Comparison of ENCODE assay signal across 26 cellular contexts in genomic region chr3:10816863-10817253, GRCh38. TPM values are rescaled to one million over a fixed set of nuclear protein-coding genes. Genes with fewer than 3 reads are reported as not detected.
A peak's percentile ranks its signal among the peaks of the same experiment; 100 is the strongest.
DNase-seq lines count a peak whose midpoint lies in the region; ATAC-seq, FAIRE-seq and TF ChIP-seq lines count a peak whose summit lies in the region.
"Had no signal": no experiment of that assay in that cellular context is flagged by ENCODE, and none has a peak within 500 bp of the region (broad histone marks: within the 10 kb centered on the region; RNA-seq: fewer than 3 reads in every experiment).

No MANE protein-coding gene starts in this region.

- H3K4me1 ChIP-seq in K562 (replicated peaks in 1 of 2; ENCODE audit: control insufficient read depth in 2 of 2, insufficient read depth in 2 of 2, low read length in 2 of 2) (peaks cover 0 to 7% of the 10 kb centered on the region in 2 experiments; a peak in 1 of 5 replicates), iPS-20b (ENCODE audit: insufficient read depth, low read length) (no peaks in the 10 kb centered on the region), thoracic aorta (ENCODE audit: control insufficient read depth in 1 of 2, low read depth in 2 of 2) (peaks cover 0 to 6% of the 10 kb centered on the region in 2 donors)

- TF ChIP-seq EP300 in K562 (IDR thresholded peaks at IDR 0.05; ENCODE audit: low read length) = no peak

- H3K36me3 ChIP-seq in K562 (ENCODE audit: control insufficient read depth, insufficient read depth, low read length) = no peaks in the 10 kb centered on the region
- H3K36me3 ChIP-seq in iPS-20b (ENCODE audit: insufficient read depth, low read depth, low read length) = no peaks in the 10 kb centered on the region
- no peaks in the 10 kb centered on the region for H3K36me3 ChIP-seq in thoracic aorta
- H3K36me3 ChIP-seq: heart right ventricle, left ventricle myocardium inferior, ovary, tibial artery had no signal

- CTCF ChIA-PET in K562 (lab: Yijun Ruan, JAX; ENCODE audit: low intra/inter-chr PET ratio) = no interaction called here

- ATAC-seq in K562 (no peak), thoracic aorta (ENCODE audit: insufficient number of reproducible peaks, low FRiP score, low read depth) (peak; percentile 48), HG02981 (IDR thresholded peaks at IDR 0.05; ENCODE audit: unreplicated experiment) (no peak)
- ATAC-seq: naive thymus-derived CD4-positive, alpha-beta T cell; right cardiac atrium; SK-N-SH treated with all-trans-retinoic acid at 6 μM for 48 hours had no signal

- intact Hi-C loops in K562 (cut with micrococcal nuclease) = no loop called here

- no peak for FAIRE-seq in K562 (lab: Jason Lieb, UNC)
- FAIRE-seq: endothelial cell of umbilical vein, GM12891, GM19239 had no signal

- H3K27ac ChIP-seq in K562 (ENCODE audit: extremely low read depth, low read depth, low read length) (no peak overlapping the region), iPS-20b (ENCODE audit: low read length) (no peak overlapping the region), thoracic aorta (no peak overlapping the region)
- H3K27ac ChIP-seq: 22Rv1, heart right ventricle, left ventricle myocardium inferior, ovary, tibial artery had no signal

- no peak for TF ChIP-seq POLR2A in K562 (conservative IDR thresholded peaks at IDR 0.05)

- H4K20me1 ChIP-seq in K562 (replicated peaks; ENCODE audit: control insufficient read depth, insufficient read depth, low read length) = no peaks in the 10 kb centered on the region; the same call in 1 of the 2 replicates

- DNase-seq in DMS 273 (lab: John Stamatoyannopoulos, UW; ENCODE audit: unreplicated experiment) = peak; percentile 16
- DNase-seq in DMS 273 treated with DMSO at 0.1 percent for 48 hours (lab: John Stamatoyannopoulos, UW) = no peak
- DNase-seq in K562 (ENCODE audit: extremely low read depth in 1 of 4, low spot score in 3 of 4) = no peak
- no peak for DNase-seq in thoracic aorta (ENCODE audit: low spot score)
- DNase-seq in HCEC 1CT = no peak
- no peak for DNase-seq in DMS114 treated with DMSO at 0.1 percent for 48 hours (lab: John Stamatoyannopoulos, UW; ENCODE audit: unreplicated experiment)
- DNase-seq: activated CD4-positive, alpha-beta T cell treated with anti-CD3 and anti-CD28 coated beads, Interleukin-2, amount 10 ng/mL, durations not matched to agents 7 days and 5 days; activated naive CD4-positive, alpha-beta T cell treated with anti-CD3 and anti-CD28 coated beads for 36 hours; heart right ventricle; left ventricle myocardium inferior; MM.1S; naive thymus-derived CD4-positive, alpha-beta T cell; NCI-H1417 treated with DMSO at 0.1 percent for 48 hours; NCI-H774; ovary; right cardiac atrium; stimulated activated naive CD4-positive, alpha-beta T cell treated with Interleukin-2 at 50 U/mL for 16 hours; T-helper 2 cell; tibial artery had no signal

- H3K9ac ChIP-seq in K562 (ENCODE audit: insufficient read depth in 1 of 2, low read depth in 2 of 2, low read length in 2 of 2) (no peak overlapping the region), iPS-20b (ENCODE audit: low read depth, low read length) (no peak overlapping the region)

- no TSS peak for BruUV-seq in K562 (replicated peaks; lab: Mats Ljungman, UMichigan)

- H3K4me3 ChIP-seq in K562 (no peak overlapping the region), iPS-20b (ENCODE audit: low read length) (peak overlapping the region; percentile 62; the same call in 1 of the 2 replicates), thoracic aorta (no peak overlapping the region)
- H3K4me3 ChIP-seq: ovary had no signal

- in situ Hi-C loops in K562 (cut with MboI) = no loop called here

- H3K9me3 ChIP-seq in K562 (replicated peaks; ENCODE audit: control insufficient read depth, insufficient read depth, low read depth, low read length) = no peaks in the 10 kb centered on the region
- H3K9me3 ChIP-seq in iPS-20b (ENCODE audit: insufficient read depth, low read depth, low read length) = no peaks in the 10 kb centered on the region
- H3K9me3 ChIP-seq in thoracic aorta = no peaks in the 10 kb centered on the region
- H3K9me3 ChIP-seq: heart right ventricle, left ventricle myocardium inferior, ovary, tibial artery had no signal

- TF ChIP-seq RAD21 in K562 (CRISPR knock-in tag; conservative IDR thresholded peaks at IDR 0.05 in 1 of 2, IDR thresholded peaks at IDR 0.05 in 1 of 2) = no peak

- no peak overlapping the region for H2AFZ ChIP-seq in K562 (ENCODE audit: low read depth, low read length)

- POLR2A ChIA-PET in K562 (lab: Yijun Ruan, JAX) = no interaction called here

- WGBS in K562 (ENCODE audit: insufficient coverage, low coverage, missing lambda C conversion rate) = 6% methylated on average over 10 of the region's 10 CpGs

- no peak for TF ChIP-seq CTCF in K562 (IDR thresholded peaks at IDR 0.05 in 2 of 3, conservative IDR thresholded peaks at IDR 0.05 in 1 of 3; ENCODE audit: insufficient read depth in 2 of 3, low read depth in 1 of 3, low read length in 3 of 3)
- TF ChIP-seq CTCF in thoracic aorta (IDR thresholded peaks at IDR 0.05) = no peak

- H3K27me3 ChIP-seq in K562 (ENCODE audit: control insufficient read depth in 2 of 2, insufficient read depth in 2 of 2, low read length in 2 of 2) (peaks cover 8 to 29% of the 10 kb centered on the region in 2 experiments; a peak in 3 of 5 replicates), iPS-20b (ENCODE audit: insufficient read depth, low read length) (peaks cover 66% of the 10 kb centered on the region), thoracic aorta (replicated peaks; ENCODE audit: insufficient read depth) (no peaks in the 10 kb centered on the region)
- H3K27me3 ChIP-seq: ovary had no signal

- peaks cover 2% of the 10 kb centered on the region for H3K9me1 ChIP-seq in K562 (ENCODE audit: control insufficient read depth, insufficient read depth, low read length)

- H3K79me2 ChIP-seq in K562 (ENCODE audit: control insufficient read depth, insufficient read depth, low read length) = no peaks in the 10 kb centered on the region

- no peak overlapping the region for H3K4me2 ChIP-seq in K562 (ENCODE audit: insufficient read depth, low read length)

TF ChIP-seq in K562, 482 proteins besides CTCF, POLR2A, EP300 and RAD21:
- peak; percentile 33 for TF ChIP-seq RBM25 (IDR thresholded peaks at IDR 0.05; ENCODE audit: low read depth, low read length, severe bottlenecking)
- no peak for TF ChIP-seq ESRRA (IDR thresholded peaks at IDR 0.05; ENCODE audit: borderline replicate concordance, low read depth)
- no peak for TF ChIP-seq POU5F1 (IDR thresholded peaks at IDR 0.05; ENCODE audit: borderline replicate concordance, low read depth, low read length, partially characterized antibody)

RNA-seq across cellular contexts. Expression of gene SLC6A11, which starts 0.8 kb away (rescaled TPM):
- total RNA-seq in K562 (2011; cell fraction: chromatin; rRNA removed; ENCODE audit: low replicate concordance) = not detected in 2 replicates
- total RNA-seq in K562 (2011; cell fraction: nucleolus; rRNA removed) = not detected in 2 replicates
- 0.61 TPM in 1 of 2 replicates, not detected in the other for total RNA-seq in K562 (2011; cell fraction: nucleoplasm; rRNA removed)
- total RNA-seq in K562 (2014; rRNA removed) (not detected in 2 replicates), K562 (2014; rRNA removed; fragmentation: Illumina TruSeq; extraction: Trizol) (not detected in 2 replicates), K562 (2015; rRNA removed; fragmentation: Illumina TruSeq; extraction: Trizol) (not detected in 2 replicates), K562 (2021) (not detected in 2 replicates), thoracic aorta (not detected)
- polyA plus RNA-seq in K562 (2011; rRNA removed) (not detected in 2 replicates), K562 (2014; fragmentation: Illumina TruSeq; extraction: Trizol) (not detected in 2 replicates), K562 (2014; fragmentation: Nextera tagmentation; extraction: Ambion mirVana) (under 1 TPM in 1 of 2 experiments, not detected in 1; 0.04 TPM), K562 (2014; rRNA removed) (not detected in 2 replicates)
- not detected in 2 replicates for polyA plus RNA-seq in K562 (2011; cell fraction: cytosol; rRNA removed)
- not detected in 2 replicates for polyA plus RNA-seq in K562 (2011; cell fraction: nucleus; rRNA removed)
- polyA plus RNA-seq in K562 (2012) = not detected in 2 replicates
- polyA minus RNA-seq in K562 (2011; rRNA and poly(A)+ RNA removed) = not detected in 2 replicates
- not detected in 2 replicates for polyA minus RNA-seq in K562 (2011; cell fraction: cytosol; rRNA and poly(A)+ RNA removed)
- polyA minus RNA-seq in K562 (2011; cell fraction: nucleus; rRNA and poly(A)+ RNA removed) = not detected in 2 replicates
- total RNA-seq: activated CD4-positive, alpha-beta T cell treated with anti-CD3 and anti-CD28 coated beads, Interleukin-2, amount 10 ng/mL, durations not matched to agents 7 days and 5 days; activated naive CD4-positive, alpha-beta T cell treated with anti-CD3 and anti-CD28 coated beads for 36 hours; endothelial cell of umbilical vein; left ventricle myocardium inferior; naive thymus-derived CD4-positive, alpha-beta T cell; right cardiac atrium had no signal
- polyA plus RNA-seq: endothelial cell of umbilical vein; heart right ventricle; naive thymus-derived CD4-positive, alpha-beta T cell had no signal
